In genomic region chr3:40453933-40454332, GRCh38 we compare ENCODE assay signal across 8 cellular contexts. TPM values are rescaled to one million over a fixed set of nuclear protein-coding genes. Genes with fewer than 3 reads are reported as not detected.
DNase-seq lines count a peak whose midpoint lies in the region; ATAC-seq, FAIRE-seq and TF ChIP-seq lines count a peak whose summit lies in the region.

No MANE protein-coding gene starts in this region.

- H4K5ac ChIP-seq in mesendoderm (ENCODE audit: low read length), result no peak overlapping the region

- no peak for ATAC-seq in Right ventricle myocardium inferior
- no peak for ATAC-seq in upper lobe of right lung

- H3K79me2 ChIP-seq in astrocyte (ENCODE audit: insufficient read depth, low read length) (peaks cover 19% of the 10 kb centered on the region), mesendoderm (ENCODE audit: control insufficient read depth, insufficient read depth, low read length) (peaks cover 17% of the 10 kb centered on the region)

- in situ Hi-C loops in GM13977 (cut with MboI; ENCODE audit: low pct_unique_long_range_greater_than_20kb, low sequenced_read_pairs, unreplicated experiment), result no loop called here

- H3K4me3 ChIP-seq in cardiac muscle cell (peak overlapping the region; percentile 27), astrocyte (ENCODE audit: insufficient read depth, low read depth, low read length) (peak overlapping the region; percentile 91), mesendoderm (ENCODE audit: low read length) (no peak overlapping the region), upper lobe of right lung (peak overlapping the region; percentile 69)

- H3K18ac ChIP-seq in mesendoderm (ENCODE audit: low read length), result no peak overlapping the region

- no peak for FAIRE-seq in astrocyte (lab: Jason Lieb, UNC)

- H3K9me3 ChIP-seq in cardiac muscle cell (ENCODE audit: low read depth) (no peaks in the 10 kb centered on the region), astrocyte (ENCODE audit: insufficient read depth, low read depth, low read length) (no peaks in the 10 kb centered on the region), upper lobe of right lung (no peaks in the 10 kb centered on the region)

- peak overlapping the region; percentile 93 for H3K4me2 ChIP-seq in astrocyte (ENCODE audit: low read length)
- no peak overlapping the region for H3K4me2 ChIP-seq in mesendoderm (ENCODE audit: low read length)

- DNase-seq in cardiac muscle cell (ENCODE audit: low read depth in 1 of 2, low spot score in 1 of 2) (no peak), Right ventricle myocardium inferior (ENCODE audit: missing footprints) (no peak), astrocyte (ENCODE audit: low read depth) (no peak), mesendoderm (no peak), upper lobe of right lung (no peak), NCI-H1694 treated with DMSO at 0.1 percent for 48 hours (lab: John Stamatoyannopoulos, UW) (no peak), GM13977 (ENCODE audit: low spot score) (no peak)
- no peak for DNase-seq in central memory CD4-positive, alpha-beta T cell

- peaks cover 7% of the 10 kb centered on the region for H3K36me3 Mint-ChIP-seq in astrocyte (ENCODE audit: low read depth, unreplicated experiment)

- peaks cover 4% of the 10 kb centered on the region for H3K4me1 ChIP-seq in cardiac muscle cell (ENCODE audit: low read depth)
- H3K4me1 ChIP-seq in astrocyte (ENCODE audit: insufficient read depth, low read length), result peaks cover 9% of the 10 kb centered on the region
- no peaks in the 10 kb centered on the region for H3K4me1 ChIP-seq in mesendoderm (ENCODE audit: control insufficient read depth, low read depth, low read length)
- H3K4me1 ChIP-seq in upper lobe of right lung, result peaks cover 23% of the 10 kb centered on the region

- TF ChIP-seq CTCF in cardiac muscle cell (IDR thresholded peaks at IDR 0.05; ENCODE audit: low read depth, low read length), result no peak
- no peak for TF ChIP-seq CTCF in astrocyte (IDR thresholded peaks at IDR 0.05; ENCODE audit: insufficient read depth, low read depth, low read length)
- TF ChIP-seq CTCF in upper lobe of right lung (IDR thresholded peaks at IDR 0.05), result no peak
- TF ChIP-seq CTCF in GM13977 (IDR thresholded peaks at IDR 0.05; ENCODE audit: extremely low read depth, insufficient read depth, missing control alignments), result no peak

- peaks cover 7% of the 10 kb centered on the region for H3K4me1 Mint-ChIP-seq in astrocyte (ENCODE audit: low read depth, unreplicated experiment)

- H3K4ac ChIP-seq in mesendoderm (ENCODE audit: low read depth, low read length), result no peak overlapping the region

- no peak overlapping the region for H2BK120ac ChIP-seq in mesendoderm (ENCODE audit: low read depth, low read length)

- no peak overlapping the region for H3K27ac Mint-ChIP-seq in astrocyte (ENCODE audit: unreplicated experiment)

- H2AK5ac ChIP-seq in mesendoderm (ENCODE audit: low read length), result no peak overlapping the region

- H3K79me1 ChIP-seq in mesendoderm (ENCODE audit: low read length), result no peaks in the 10 kb centered on the region

- no peak overlapping the region for H2BK15ac ChIP-seq in mesendoderm (replicated peaks; ENCODE audit: low read depth)

- H3K4me3 Mint-ChIP-seq in astrocyte (ENCODE audit: unreplicated experiment), result peak overlapping the region; percentile 91

- no peak overlapping the region for H4K8ac ChIP-seq in mesendoderm (ENCODE audit: low read depth, low read length)

- H3K27ac ChIP-seq in cardiac muscle cell (peak overlapping the region; percentile 87), astrocyte (ENCODE audit: low read depth, low read length) (no peak overlapping the region), mesendoderm (ENCODE audit: low read depth, low read length) (no peak overlapping the region), upper lobe of right lung (peak overlapping the region; percentile 92)

- H3K27me3 ChIP-seq in cardiac muscle cell, result no peaks in the 10 kb centered on the region
- no peaks in the 10 kb centered on the region for H3K27me3 ChIP-seq in astrocyte (ENCODE audit: insufficient read depth, low read length)
- no peaks in the 10 kb centered on the region for H3K27me3 ChIP-seq in mesendoderm (ENCODE audit: insufficient read depth, low read length, poor library complexity)
- no peaks in the 10 kb centered on the region for H3K27me3 ChIP-seq in upper lobe of right lung

- no peak overlapping the region for H2BK5ac ChIP-seq in mesendoderm (ENCODE audit: low read length)

- H3K9ac ChIP-seq in astrocyte (ENCODE audit: low read length), result peak overlapping the region; percentile 88
- peak overlapping the region; percentile 83 for H3K9ac ChIP-seq in mesendoderm (ENCODE audit: low read length)

- H3K36me3 ChIP-seq in cardiac muscle cell (peaks cover 4% of the 10 kb centered on the region), astrocyte (ENCODE audit: insufficient read depth, low read length) (peaks cover 10% of the 10 kb centered on the region), mesendoderm (ENCODE audit: control insufficient read depth, insufficient read depth, low read length) (peaks cover 5% of the 10 kb centered on the region), upper lobe of right lung (peaks cover 17% of the 10 kb centered on the region)

- intact Hi-C loops in Right ventricle myocardium inferior (cut with DNase I) (loop anchor here (1.0 kb wide), 1 partner anchor 70 kb away; the partner anchor contains the start of gene ZNF621), upper lobe of right lung (cut with DNase I) (no loop called here)

- WGBS in mesendoderm (ENCODE audit: extremely low coverage, insufficient coverage, low lambda C conversion rate), result no CpG with 5 or more reads among the region's 6 CpGs

- no peaks in the 10 kb centered on the region for H3K27me3 Mint-ChIP-seq in astrocyte (ENCODE audit: low read depth, unreplicated experiment)

- peak overlapping the region; percentile 85 for H3K56ac ChIP-seq in mesendoderm (ENCODE audit: low read length)

- no peaks in the 10 kb centered on the region for H3K9me3 Mint-ChIP-seq in astrocyte (ENCODE audit: unreplicated experiment)

- no peak overlapping the region for H3K23ac ChIP-seq in mesendoderm (ENCODE audit: low read length)

- no peak overlapping the region for H2AFZ ChIP-seq in astrocyte (ENCODE audit: low read depth, low read length)

- peaks cover 13% of the 10 kb centered on the region for H4K20me1 ChIP-seq in astrocyte (ENCODE audit: insufficient read depth, low read length)

RNA-seq across cellular contexts. Expression of gene RPL14, which starts 3.2 kb away (rescaled TPM):
- total RNA-seq in cardiac muscle cell, result 427 and 486 TPM in 2 replicates
- polyA plus RNA-seq in cardiac muscle cell, result 408 and 465 TPM in 2 replicates
- total RNA-seq in Right ventricle myocardium inferior, result 1,077 TPM
- total RNA-seq in astrocyte, result 1,485 and 1,706 TPM in 2 replicates
- polyA plus RNA-seq in mesendoderm (2013, experiment 1 of 2), result 1,878 TPM
- polyA plus RNA-seq in mesendoderm (2013, experiment 2 of 2), result 1,871 TPM
- 1,554 TPM for total RNA-seq in upper lobe of right lung

RNA-seq across cellular contexts. Expression of gene ZNF619, which starts 23.0 kb away (rescaled TPM):
- total RNA-seq in cardiac muscle cell (0.15 and 1.5 TPM in 2 replicates), Right ventricle myocardium inferior (3.9 TPM), astrocyte (2.9 and 3.4 TPM in 2 replicates), upper lobe of right lung (6.8 TPM)
- 0.84 TPM in 1 of 2 replicates, not detected in the other for polyA plus RNA-seq in cardiac muscle cell
- 4.5 TPM for polyA plus RNA-seq in mesendoderm (2013, experiment 1 of 2)
- polyA plus RNA-seq in mesendoderm (2013, experiment 2 of 2), result 4.0 TPM

RNA-seq across cellular contexts. Expression of gene ZNF620, which starts 51.9 kb away (rescaled TPM):
- 7.5 and 8.8 TPM in 2 replicates for total RNA-seq in cardiac muscle cell
- 8.3 and 10.2 TPM in 2 replicates for polyA plus RNA-seq in cardiac muscle cell
- total RNA-seq in Right ventricle myocardium inferior, result 1.6 TPM
- 2.9 and 4.2 TPM in 2 replicates for total RNA-seq in astrocyte
- polyA plus RNA-seq in mesendoderm (2013, experiment 1 of 2), result 8.6 TPM
- 8.9 TPM for polyA plus RNA-seq in mesendoderm (2013, experiment 2 of 2)
- 7.0 TPM for total RNA-seq in upper lobe of right lung

Comparison
In these comparisons a context has a peak if more than half of its experiments do, and no peak if none do; other contexts are left out.
1. H3K27ac ChIP-seq: peak in cardiac muscle cell (single experiment) and upper lobe of right lung (single experiment); none in astrocyte (single experiment) and mesendoderm (single experiment).